In genomic region chr1:4584471-4584870, GRCh38 we compare ENCODE assay signal across 19 cellular contexts.
DNase-seq lines count a peak whose midpoint lies in the region; ATAC-seq, FAIRE-seq and TF ChIP-seq lines count a peak whose summit lies in the region.
"Had no signal": no experiment of that assay in that cellular context is flagged by ENCODE, and none has a peak within 500 bp of the region (broad histone marks: within the 10 kb centered on the region; RNA-seq: fewer than 3 reads in every experiment).

No MANE protein-coding gene starts in this region.

- H3K4me1 Mint-ChIP-seq in astrocyte (ENCODE audit: low read depth, unreplicated experiment) = no peaks in the 10 kb centered on the region
- no peaks in the 10 kb centered on the region for H3K4me1 Mint-ChIP-seq in neural progenitor cell
- H3K4me1 Mint-ChIP-seq: CD4-positive, alpha-beta memory T cell had no signal

- no peak overlapping the region for H2AFZ ChIP-seq in astrocyte (ENCODE audit: low read depth, low read length)
- no peak overlapping the region for H2AFZ ChIP-seq in neural progenitor cell (replicated peaks)

- H3K36me3 Mint-ChIP-seq in astrocyte (ENCODE audit: low read depth, unreplicated experiment) (no peaks in the 10 kb centered on the region), neural progenitor cell (no peaks in the 10 kb centered on the region)
- H3K36me3 Mint-ChIP-seq: CD4-positive, alpha-beta memory T cell had no signal

- H3F3A ChIP-seq in neural progenitor cell (ENCODE audit: low read depth) = no peaks in the 10 kb centered on the region

- TF ChIP-seq CTCF in astrocyte (IDR thresholded peaks at IDR 0.05; ENCODE audit: insufficient read depth, low read depth, low read length) = no peak
- TF ChIP-seq CTCF in neural progenitor cell (IDR thresholded peaks at IDR 0.05) = no peak

- H3K27me3 ChIP-seq in BLaER1 = no peaks in the 10 kb centered on the region
- no peaks in the 10 kb centered on the region for H3K27me3 ChIP-seq in astrocyte (ENCODE audit: insufficient read depth, low read length)
- H3K27me3 ChIP-seq in neural progenitor cell = peaks cover 15% of the 10 kb centered on the region

- H3K79me2 ChIP-seq in astrocyte (ENCODE audit: insufficient read depth, low read length) = no peaks in the 10 kb centered on the region
- no peaks in the 10 kb centered on the region for H3K79me2 ChIP-seq in neural progenitor cell (ENCODE audit: low read depth)

- H3K9me3 ChIP-seq in BLaER1 = no peaks in the 10 kb centered on the region
- H3K9me3 ChIP-seq in astrocyte (ENCODE audit: insufficient read depth, low read depth, low read length) = no peaks in the 10 kb centered on the region
- no peaks in the 10 kb centered on the region for H3K9me3 ChIP-seq in neural progenitor cell (ENCODE audit: low read depth)

- DNase-seq in NCI-H526 (lab: John Stamatoyannopoulos, UW) = peak; percentile 32 to 78
- DNase-seq in astrocyte (ENCODE audit: low read depth) = no peak
- DNase-seq in neural progenitor cell (ENCODE audit: low spot score) = no peak
- DNase-seq in superior temporal gyrus (ENCODE audit: extremely low spot score) = no peak
- no peak for DNase-seq in NCI-H774 (lab: John Stamatoyannopoulos, UW)
- DNase-seq: 8988T, ACHN, DMS79, EL, HCEC 1CT, HFFc6 had no signal

- H3K27ac ChIP-seq in BLaER1 = peak overlapping the region; percentile 50; the same call in 1 of the 2 replicates
- H3K27ac ChIP-seq in astrocyte (ENCODE audit: low read depth, low read length) = no peak overlapping the region
- H3K27ac ChIP-seq in neural progenitor cell = no peak overlapping the region
- H3K27ac ChIP-seq: C4-2B, HL-60 had no signal

- H3K4me3 Mint-ChIP-seq in astrocyte (ENCODE audit: unreplicated experiment) = no peak overlapping the region
- H3K4me3 Mint-ChIP-seq in neural progenitor cell = no peak overlapping the region
- H3K4me3 Mint-ChIP-seq: CD4-positive, alpha-beta memory T cell; HFFc6 had no signal

- peaks cover 35% of the 10 kb centered on the region for H3K27me3 Mint-ChIP-seq in astrocyte (ENCODE audit: low read depth, unreplicated experiment)
- peaks cover 2% of the 10 kb centered on the region for H3K27me3 Mint-ChIP-seq in neural progenitor cell (ENCODE audit: insufficient read depth, low read depth)

- H3K4me1 ChIP-seq in BLaER1 = peaks cover 31% of the 10 kb centered on the region
- no peaks in the 10 kb centered on the region for H3K4me1 ChIP-seq in astrocyte (ENCODE audit: insufficient read depth, low read length)
- no peaks in the 10 kb centered on the region for H3K4me1 ChIP-seq in neural progenitor cell

- peak overlapping the region; percentile 73 for H3K4me2 ChIP-seq in BLaER1
- no peak overlapping the region for H3K4me2 ChIP-seq in astrocyte (ENCODE audit: low read length)
- H3K4me2 ChIP-seq in neural progenitor cell = no peak overlapping the region

- H3K4me3 ChIP-seq in BLaER1 = no peak overlapping the region
- no peak overlapping the region for H3K4me3 ChIP-seq in astrocyte (ENCODE audit: insufficient read depth, low read depth, low read length)
- H3K4me3 ChIP-seq in neural progenitor cell = no peak overlapping the region

- H4K20me1 ChIP-seq in BLaER1 = no peaks in the 10 kb centered on the region
- no peaks in the 10 kb centered on the region for H4K20me1 ChIP-seq in astrocyte (ENCODE audit: insufficient read depth, low read length)
- no peaks in the 10 kb centered on the region for H4K20me1 ChIP-seq in neural progenitor cell (ENCODE audit: low read depth)

- no peak overlapping the region for H3K9ac ChIP-seq in BLaER1
- no peak overlapping the region for H3K9ac ChIP-seq in astrocyte (ENCODE audit: low read length)
- no peak overlapping the region for H3K9ac ChIP-seq in neural progenitor cell

- no peak for FAIRE-seq in astrocyte (lab: Jason Lieb, UNC)
- FAIRE-seq: G401.6, GM12892 had no signal

- ATAC-seq in GM19463 (IDR thresholded peaks at IDR 0.05; ENCODE audit: unreplicated experiment) (no peak), HG03565 (IDR thresholded peaks at IDR 0.05; ENCODE audit: unreplicated experiment) (no peak)

- H3K36me3 ChIP-seq in BLaER1 (no peaks in the 10 kb centered on the region), astrocyte (ENCODE audit: insufficient read depth, low read length) (no peaks in the 10 kb centered on the region), neural progenitor cell (no peaks in the 10 kb centered on the region)

- H3K27ac Mint-ChIP-seq in astrocyte (ENCODE audit: unreplicated experiment) (peak overlapping the region; percentile 16), neural progenitor cell (peak overlapping the region; percentile 30)
- H3K27ac Mint-ChIP-seq: CD4-positive, alpha-beta memory T cell; HFFc6 had no signal

- H3K9me3 Mint-ChIP-seq in astrocyte (ENCODE audit: unreplicated experiment) = no peaks in the 10 kb centered on the region
- H3K9me3 Mint-ChIP-seq in neural progenitor cell = peaks cover 3% of the 10 kb centered on the region

Comparison
In these comparisons a context has a peak if more than half of its experiments do, and no peak if none do; other contexts are left out.
1. DNase-seq: peak in NCI-H526 (2 of 2); none in astrocyte (single experiment), neural progenitor cell (single experiment), superior temporal gyrus (single experiment) and NCI-H774 (single experiment).